Comparison of ENCODE assay signal across 17 cellular contexts in the genomic region with DNA sequence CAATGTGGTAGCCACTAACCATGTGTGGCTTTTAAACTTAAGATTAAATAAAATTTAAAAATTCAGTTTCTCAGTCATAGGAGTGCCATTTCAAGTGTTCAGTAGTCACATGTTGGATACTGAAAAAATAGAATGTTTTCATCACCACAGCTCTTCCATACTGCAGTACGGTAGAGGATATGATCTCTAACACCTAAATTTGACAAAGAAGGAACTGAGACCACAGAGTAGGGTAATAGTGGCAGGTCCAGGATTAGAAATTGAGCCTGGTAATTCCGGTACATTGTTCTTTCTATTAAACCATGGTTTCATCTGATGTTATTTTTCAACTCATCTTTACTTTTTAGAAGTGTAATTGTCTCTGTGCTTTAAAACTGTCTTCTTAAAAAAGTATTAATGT.
A peak's percentile ranks its signal among the peaks of the same experiment; 100 is the strongest.
DNase-seq lines count a peak whose midpoint lies in the region; ATAC-seq and TF ChIP-seq lines count a peak whose summit lies in the region.
"Had no signal": no experiment of that assay in that cellular context is flagged by ENCODE, and none has a peak within 500 bp of the region (broad histone marks: within the 10 kb centered on the region; RNA-seq: fewer than 3 reads in every experiment).

No MANE protein-coding gene starts in this region.

- no peak for TF ChIP-seq CTCF in OCI-LY7 (conservative IDR thresholded peaks at IDR 0.05; ENCODE audit: low read length)
- TF ChIP-seq CTCF in coronary artery (IDR thresholded peaks at IDR 0.05) = no peak

- DNase-seq in OCI-LY7 (ENCODE audit: low spot score) = peak; percentile 44
- DNase-seq in hippocampal formation (lab: John Stamatoyannopoulos, UW) = no peak
- no peak for DNase-seq in coronary artery (ENCODE audit: low spot score)
- DNase-seq: activated CD4-positive, alpha-beta T cell treated with anti-CD3 and anti-CD28 coated beads for 48 hours; activated naive CD8-positive, alpha-beta T cell treated with anti-CD3 and anti-CD28 coated beads for 36 hours; activated T-cell treated with anti-CD3 and anti-CD28 coated beads, Interleukin-2, amount 50 U/mL, for 1 hour; effector CD8-positive, alpha-beta T cell; NCI-H2081; psoas muscle; stimulated activated CD4-positive, alpha-beta T cell treated with anti-CD3 and anti-CD28 coated beads, Interleukin-15, amount 100 ng/mL, for 24 hours; T1000 had no signal

- POLR2A ChIA-PET in OCI-LY7 (lab: Charles Lee) = interaction anchor here (0.6 kb wide), 1 partner anchor 20 kb away, joined by 3 read pairs; no protein-coding TSS in a partner anchor

- H3K27ac ChIP-seq in OCI-LY7 (ENCODE audit: low read depth, low read length, poor library complexity, severe bottlenecking) (no peak overlapping the region), coronary artery (no peak overlapping the region)
- H3K27ac ChIP-seq: psoas muscle had no signal

- CTCF ChIA-PET in OCI-LY7 (lab: Charles Lee; ENCODE audit: unreplicated experiment) = interaction anchor here (0.6 kb wide), 1 partner anchor 28 kb away, joined by 3 read pairs; no protein-coding TSS in a partner anchor

- no peak overlapping the region for H2AFZ ChIP-seq in OCI-LY7 (ENCODE audit: low read length)

- no peaks in the 10 kb centered on the region for H4K20me1 ChIP-seq in OCI-LY7 (ENCODE audit: insufficient read depth, low read length)

- no peaks in the 10 kb centered on the region for H3K79me2 ChIP-seq in OCI-LY7 (ENCODE audit: insufficient read depth, low read depth, low read length)

- intact Hi-C loops in OCI-LY7 (cut with micrococcal nuclease; ENCODE audit: unreplicated experiment) = no loop called here

- H3K4me3 ChIP-seq in OCI-LY7 (ENCODE audit: low read depth, low read length, poor library complexity, severe bottlenecking) = no peak overlapping the region
- no peak overlapping the region for H3K4me3 ChIP-seq in coronary artery
- H3K4me3 ChIP-seq: lung, psoas muscle had no signal

- no peaks in the 10 kb centered on the region for H3K9me2 ChIP-seq in OCI-LY7 (ENCODE audit: insufficient read depth, low read length)

- no TSS peak for BruUV-seq in OCI-LY7 (replicated peaks; lab: Mats Ljungman, UMichigan)

- H3K4me2 ChIP-seq in OCI-LY7 (ENCODE audit: low read length) = no peak overlapping the region

- no peaks in the 10 kb centered on the region for H3K9me3 ChIP-seq in OCI-LY7 (ENCODE audit: low read length)
- H3K9me3 ChIP-seq: psoas muscle had no signal

- H3K4me1 ChIP-seq in OCI-LY7 (ENCODE audit: insufficient read depth, low read length, poor library complexity, severe bottlenecking) = peaks cover 11% of the 10 kb centered on the region
- H3K4me1 ChIP-seq: psoas muscle had no signal

- peaks cover 95% of the 10 kb centered on the region for H3K36me3 ChIP-seq in OCI-LY7 (ENCODE audit: insufficient read depth, low read length)

- peak; percentile 49 for ATAC-seq in GM18873 (IDR thresholded peaks at IDR 0.05; ENCODE audit: low FRiP score, unreplicated experiment)
- ATAC-seq in GM21528 (IDR thresholded peaks at IDR 0.05; ENCODE audit: low FRiP score, unreplicated experiment) = peak; percentile 87
- peak; percentile 82 for ATAC-seq in HG03066 (IDR thresholded peaks at IDR 0.05; ENCODE audit: low read depth, unreplicated experiment)
- ATAC-seq in GM18861 (IDR thresholded peaks at IDR 0.05; ENCODE audit: unreplicated experiment) = no peak
- ATAC-seq in GM21825 (IDR thresholded peaks at IDR 0.05; ENCODE audit: unreplicated experiment) = no peak
- ATAC-seq: psoas muscle had no signal

Comparison
In these comparisons a context has a peak if more than half of its experiments do, and no peak if none do; other contexts are left out.
1. ATAC-seq: peak in GM18873 (single experiment), GM21528 (single experiment) and HG03066 (single experiment); none in GM18861 (single experiment) and GM21825 (single experiment).